9 cellular contexts compared by ENCODE assay signal in genomic region chr19:2719910-2720776, GRCh38. TPM values are rescaled to one million over a fixed set of nuclear protein-coding genes. Genes with fewer than 3 reads are reported as not detected.
DNase-seq lines count a peak whose midpoint lies in the region; ATAC-seq, FAIRE-seq and TF ChIP-seq lines count a peak whose summit lies in the region.
"Had no signal": no experiment of that assay in that cellular context is flagged by ENCODE, and none has a peak within 500 bp of the region (broad histone marks: within the 10 kb centered on the region; RNA-seq: fewer than 3 reads in every experiment).

No MANE protein-coding gene starts in this region.

- no peaks in the 10 kb centered on the region for H3K4me1 ChIP-seq in GM12878 (ENCODE audit: control insufficient read depth, insufficient read depth, low read length)

- WGBS in GM12878 (ENCODE audit: insufficient coverage, insufficient replicate concordance, low lambda C conversion rate, missing lambda C conversion rate) = 11% methylated on average over 35 of the region's 37 CpGs

- H3K4me1 Mint-ChIP-seq in activated CD4-positive, alpha-beta memory T cell treated with anti-CD3 and anti-CD28 coated beads for 36 hours (ENCODE audit: low read depth) = no peaks in the 10 kb centered on the region
- H3K4me1 Mint-ChIP-seq in activated CD4-positive, alpha-beta memory T cell treated with anti-CD3 and anti-CD28 coated beads, Interleukin-2, amount 10 ng/mL, durations not matched to agents 7 days and 5 days = peaks cover 3% of the 10 kb centered on the region

- no peaks in the 10 kb centered on the region for H4K20me1 ChIP-seq in GM12878 (ENCODE audit: control insufficient read depth, insufficient read depth)

- TF ChIP-seq RAD21 in GM12878 (IDR thresholded peaks at IDR 0.05; ENCODE audit: insufficient read depth, low read depth, low read length) = no peak

- H3K9ac ChIP-seq in GM12878 (ENCODE audit: control insufficient read depth, insufficient read depth, low read length) = no peak overlapping the region

- no peak overlapping the region for H3K27ac Mint-ChIP-seq in activated CD4-positive, alpha-beta memory T cell treated with anti-CD3 and anti-CD28 coated beads for 36 hours
- no peak overlapping the region for H3K27ac Mint-ChIP-seq in activated CD4-positive, alpha-beta memory T cell treated with anti-CD3 and anti-CD28 coated beads, Interleukin-2, amount 10 ng/mL, durations not matched to agents 7 days and 5 days

- BruUV-seq in GM12878 (replicated peaks; lab: Mats Ljungman, UMichigan) = no TSS peak

- no peaks in the 10 kb centered on the region for H3K36me3 Mint-ChIP-seq in activated CD4-positive, alpha-beta memory T cell treated with anti-CD3 and anti-CD28 coated beads for 36 hours
- H3K36me3 Mint-ChIP-seq in activated CD4-positive, alpha-beta memory T cell treated with anti-CD3 and anti-CD28 coated beads, Interleukin-2, amount 10 ng/mL, durations not matched to agents 7 days and 5 days (ENCODE audit: low read depth) = peaks cover 3% of the 10 kb centered on the region

- H3K4me3 ChIP-seq in GM12878 = no peak overlapping the region

- no peaks in the 10 kb centered on the region for H3K79me2 ChIP-seq in GM12878 (ENCODE audit: control insufficient read depth, insufficient read depth, low read length)

- H3K4me3 Mint-ChIP-seq in activated CD4-positive, alpha-beta memory T cell treated with anti-CD3 and anti-CD28 coated beads for 36 hours = peak overlapping the region; percentile 39
- no peak overlapping the region for H3K4me3 Mint-ChIP-seq in activated CD4-positive, alpha-beta memory T cell treated with anti-CD3 and anti-CD28 coated beads, Interleukin-2, amount 10 ng/mL, durations not matched to agents 7 days and 5 days

- H3K27me3 ChIP-seq in GM12878 (replicated peaks in 1 of 2; ENCODE audit: control insufficient read depth in 2 of 2, insufficient read depth in 2 of 2, low read length in 1 of 2) = peaks cover 3 to 4% of the 10 kb centered on the region in 2 experiments; a peak in 1 of 4 replicates

- H3K27ac ChIP-seq in GM12878 (ENCODE audit: control insufficient read depth, insufficient read depth) = no peak overlapping the region
- H3K27ac ChIP-seq in temporal lobe (ENCODE audit: low read depth, low read length) = peak overlapping the region; percentile 74

- no peaks in the 10 kb centered on the region for H3K36me3 ChIP-seq in GM12878 (ENCODE audit: control insufficient read depth in 2 of 2, insufficient read depth in 2 of 2, low read length in 1 of 2)

- H3K4me2 ChIP-seq in GM12878 (ENCODE audit: control insufficient read depth, insufficient read depth) = no peak overlapping the region

- DNase-seq in activated CD4-positive, alpha-beta memory T cell treated with anti-CD3 and anti-CD28 coated beads for 36 hours = no peak
- no peak for DNase-seq in activated CD4-positive, alpha-beta memory T cell treated with anti-CD3 and anti-CD28 coated beads, Interleukin-2, amount 10 ng/mL, durations not matched to agents 7 days and 5 days
- DNase-seq in GM12878 (ENCODE audit: low read depth, low spot score) (no peak), inferior parietal cortex (ENCODE audit: extremely low spot score) (peak; percentile 64), urothelium cell line (ENCODE audit: low spot score) (no peak), HT-29 (ENCODE audit: low spot score) (no peak)
- DNase-seq in stimulated activated naive CD4-positive, alpha-beta T cell (lab: John Stamatoyannopoulos, UW) = no peak
- DNase-seq: activated naive CD4-positive, alpha-beta T cell treated with Interleukin-2 at 50 U/mL for 16 hours had no signal

- TF ChIP-seq POLR2A in GM12878 (IDR thresholded peaks at IDR 0.05; ENCODE audit: low read depth, low read length) = no peak

- H3K27me3 Mint-ChIP-seq in activated CD4-positive, alpha-beta memory T cell treated with anti-CD3 and anti-CD28 coated beads for 36 hours = peaks cover 24% of the 10 kb centered on the region
- H3K27me3 Mint-ChIP-seq in activated CD4-positive, alpha-beta memory T cell treated with anti-CD3 and anti-CD28 coated beads, Interleukin-2, amount 10 ng/mL, durations not matched to agents 7 days and 5 days = peaks cover 23% of the 10 kb centered on the region

- RAD21 ChIA-PET in GM12878 (lab: Charles Lee; ENCODE audit: unreplicated experiment) = no interaction called here

- SMC1A ChIA-PET in GM12878 (lab: Charles Lee; ENCODE audit: uncharacterized antibody, unreplicated experiment) = no interaction called here

- H3K9me3 Mint-ChIP-seq in activated CD4-positive, alpha-beta memory T cell treated with anti-CD3 and anti-CD28 coated beads for 36 hours = peaks cover 8% of the 10 kb centered on the region
- H3K9me3 Mint-ChIP-seq in activated CD4-positive, alpha-beta memory T cell treated with anti-CD3 and anti-CD28 coated beads, Interleukin-2, amount 10 ng/mL, durations not matched to agents 7 days and 5 days = peaks cover 8% of the 10 kb centered on the region

- ATAC-seq in GM12878 = no peak; the same call in 2 of the 3 replicates

- TF ChIP-seq EP300 in GM12878 (IDR thresholded peaks at IDR 0.05; ENCODE audit: borderline replicate concordance in 1 of 2, control insufficient read depth in 1 of 2, low read depth in 2 of 2, low read length in 2 of 2) = no peak

- TF ChIP-seq CTCF in GM12878 (IDR thresholded peaks at IDR 0.05 in 2 of 3, conservative IDR thresholded peaks at IDR 0.05 in 1 of 3; ENCODE audit: control insufficient read depth in 2 of 3, extremely low read depth in 1 of 3, insufficient read depth in 1 of 3, low read depth in 3 of 3, low read length in 3 of 3) = 0 out of 6 replicates have a peak, but pooled peaks of 1 of the 3 experiments have one; percentile 19

- POLR2A ChIA-PET in activated CD4-positive, alpha-beta memory T cell treated with anti-CD3 and anti-CD28 coated beads for 36 hours (lab: Charles Lee) = interaction anchor here (0.5 kb wide), 1 partner anchor 29 kb away, joined by 3 read pairs; no protein-coding TSS in a partner anchor
- POLR2A ChIA-PET in activated CD4-positive, alpha-beta memory T cell treated with anti-CD3 and anti-CD28 coated beads, Interleukin-2, amount 10 ng/mL, durations not matched to agents 7 days and 5 days (lab: Charles Lee) = interaction anchor here (0.6 kb wide), 1 partner anchor 261 kb away, joined by 3 read pairs; no protein-coding TSS in a partner anchor
- POLR2A ChIA-PET in GM12878 (lab: Charles Lee) = no interaction called here

- intact Hi-C loops in activated CD4-positive, alpha-beta memory T cell treated with anti-CD3 and anti-CD28 coated beads for 36 hours (cut with micrococcal nuclease) = no loop called here
- intact Hi-C loops in GM12878 (cut with micrococcal nuclease; ENCODE audit: unreplicated experiment) = no loop called here

- no peak overlapping the region for H2AFZ ChIP-seq in GM12878 (ENCODE audit: control insufficient read depth, low read depth, low read length)

- FAIRE-seq in GM12878 (lab: Jason Lieb, UNC) (no peak), urothelium cell line (lab: Jason Lieb, UNC) (no peak)

- in situ Hi-C loops in GM12878 (cut with MboI) = no loop called here

- H3K9me3 ChIP-seq in GM12878 (replicated peaks; ENCODE audit: control insufficient read depth, insufficient read depth, low read length) = peaks cover 7% of the 10 kb centered on the region; the same call in 1 of the 3 replicates

- CTCF ChIA-PET in activated CD4-positive, alpha-beta memory T cell treated with anti-CD3 and anti-CD28 coated beads for 36 hours (lab: Charles Lee) = no interaction called here
- CTCF ChIA-PET in activated CD4-positive, alpha-beta memory T cell treated with anti-CD3 and anti-CD28 coated beads, Interleukin-2, amount 10 ng/mL, durations not matched to agents 7 days and 5 days (lab: Charles Lee) = no interaction called here
- CTCF ChIA-PET in GM12878 (lab: Yijun Ruan, JAX) = no interaction called here

RNA-seq across cellular contexts. Expression of gene DIRAS1, which starts 1.0 kb away (rescaled TPM):
- under 1 TPM in 1 of 2 experiments, not detected in 1; 0.31 TPM for total RNA-seq in activated CD4-positive, alpha-beta memory T cell treated with anti-CD3 and anti-CD28 coated beads for 36 hours
- not detected for total RNA-seq in activated CD4-positive, alpha-beta memory T cell treated with anti-CD3 and anti-CD28 coated beads, Interleukin-2, amount 10 ng/mL, durations not matched to agents 7 days and 5 days
- total RNA-seq in GM12878 (2013; cell fraction: nucleolus; rRNA removed) = 0.39 and 1.0 TPM in 2 replicates
- total RNA-seq in GM12878 (2014; rRNA removed) = not detected in 2 replicates
- 0.09 TPM in 1 of 2 replicates, not detected in the other for total RNA-seq in GM12878 (2014; rRNA removed; fragmentation: Illumina TruSeq; extraction: Trizol)
- total RNA-seq in GM12878 (2021) = 0.18 and 0.48 TPM in 2 replicates
- 0.38 TPM for polyA plus RNA-seq in GM12878 (2011; ENCODE audit: low read depth)
- 0.03 and 0.05 TPM in 2 replicates for polyA plus RNA-seq in GM12878 (2011; rRNA removed)
- not detected in 2 replicates for polyA plus RNA-seq in GM12878 (2011; cell fraction: cytosol; rRNA removed)
- 0.10 TPM in 1 of 2 replicates, not detected in the other for polyA plus RNA-seq in GM12878 (2011; cell fraction: nucleus; rRNA removed)
- 0.34 and 0.57 TPM in 2 replicates for polyA plus RNA-seq in GM12878 (2012)
- 0.07 TPM in 1 of 2 replicates, not detected in the other for polyA plus RNA-seq in GM12878 (2014; fragmentation: Illumina TruSeq; extraction: Trizol)
- polyA plus RNA-seq in GM12878 (2014; fragmentation: Nextera tagmentation; extraction: Ambion mirVana) = not detected
- polyA plus RNA-seq in GM12878 (2014; rRNA removed) = 0.08 TPM in 1 of 2 replicates, not detected in the other
- under 1 TPM; 0.04 to 0.13 TPM for polyA plus RNA-seq in GM12878 (2016; fragmentation: Nextera tagmentation; extraction: Ambion mirVana)
- 0.15 TPM in 1 of 2 replicates, not detected in the other for polyA minus RNA-seq in GM12878 (2011; rRNA and poly(A)+ RNA removed)
- not detected in 2 replicates for polyA minus RNA-seq in GM12878 (2011; cell fraction: cytosol; rRNA and poly(A)+ RNA removed)
- not detected in 2 replicates for polyA minus RNA-seq in GM12878 (2011; cell fraction: nucleus; rRNA and poly(A)+ RNA removed)
- 21.4 TPM for total RNA-seq in temporal lobe
- total RNA-seq in HT-29 (2014; rRNA removed; shearing (Covaris generic)) = not detected in 2 replicates

RNA-seq across cellular contexts. Expression of gene GNG7, which starts 17.6 kb away (rescaled TPM):
- under 1 TPM; 0.53 to 0.88 TPM for total RNA-seq in activated CD4-positive, alpha-beta memory T cell treated with anti-CD3 and anti-CD28 coated beads for 36 hours
- total RNA-seq in activated CD4-positive, alpha-beta memory T cell treated with anti-CD3 and anti-CD28 coated beads, Interleukin-2, amount 10 ng/mL, durations not matched to agents 7 days and 5 days = under 1 TPM; 0.25 to 0.40 TPM
- 10.3 TPM in 2 replicates for total RNA-seq in GM12878 (2013; cell fraction: nucleolus; rRNA removed)
- total RNA-seq in GM12878 (2014; rRNA removed) = 2.7 and 3.8 TPM in 2 replicates
- 5.3 and 5.4 TPM in 2 replicates for total RNA-seq in GM12878 (2014; rRNA removed; fragmentation: Illumina TruSeq; extraction: Trizol)
- 13.6 and 14.0 TPM in 2 replicates for total RNA-seq in GM12878 (2021)
- polyA plus RNA-seq in GM12878 (2011; ENCODE audit: low read depth) = 12.7 TPM
- 1.8 and 1.9 TPM in 2 replicates for polyA plus RNA-seq in GM12878 (2011; rRNA removed)
- polyA plus RNA-seq in GM12878 (2011; cell fraction: cytosol; rRNA removed) = 2.0 and 2.1 TPM in 2 replicates
- 2.8 and 3.7 TPM in 2 replicates for polyA plus RNA-seq in GM12878 (2011; cell fraction: nucleus; rRNA removed)
- 24.5 and 28.2 TPM in 2 replicates for polyA plus RNA-seq in GM12878 (2012)
- 6.9 and 7.8 TPM in 2 replicates for polyA plus RNA-seq in GM12878 (2014; fragmentation: Illumina TruSeq; extraction: Trizol)
- polyA plus RNA-seq in GM12878 (2014; fragmentation: Nextera tagmentation; extraction: Ambion mirVana) = 1 to 10 TPM; 3.7 to 5.1 TPM
- polyA plus RNA-seq in GM12878 (2014; rRNA removed) = 11.7 and 13.4 TPM in 2 replicates
- 10 to 100 TPM in 1 of 2 experiments, 1 to 10 TPM in 1; 9.8 to 10.6 TPM for polyA plus RNA-seq in GM12878 (2016; fragmentation: Nextera tagmentation; extraction: Ambion mirVana)
- polyA minus RNA-seq in GM12878 (2011; rRNA and poly(A)+ RNA removed) = 0.29 and 0.57 TPM in 2 replicates
- 0.31 and 0.40 TPM in 2 replicates for polyA minus RNA-seq in GM12878 (2011; cell fraction: cytosol; rRNA and poly(A)+ RNA removed)
- polyA minus RNA-seq in GM12878 (2011; cell fraction: nucleus; rRNA and poly(A)+ RNA removed) = 0.29 and 0.60 TPM in 2 replicates
- 7.4 TPM for total RNA-seq in temporal lobe
- 0.03 and 0.23 TPM in 2 replicates for total RNA-seq in HT-29 (2014; rRNA removed; shearing (Covaris generic))

RNA-seq across cellular contexts. Expression of gene SLC39A3, which starts 19.7 kb away (rescaled TPM):
- total RNA-seq in activated CD4-positive, alpha-beta memory T cell treated with anti-CD3 and anti-CD28 coated beads for 36 hours = 10 to 100 TPM; 21.0 to 24.0 TPM
- total RNA-seq in activated CD4-positive, alpha-beta memory T cell treated with anti-CD3 and anti-CD28 coated beads, Interleukin-2, amount 10 ng/mL, durations not matched to agents 7 days and 5 days = 10 to 100 TPM; 25.4 to 27.4 TPM
- total RNA-seq in GM12878 (2013; cell fraction: nucleolus; rRNA removed) = 26.3 and 30.0 TPM in 2 replicates
- total RNA-seq in GM12878 (2014; rRNA removed) (46.0 and 50.2 TPM in 2 replicates), GM12878 (2014; rRNA removed; fragmentation: Illumina TruSeq; extraction: Trizol) (31.2 and 33.7 TPM in 2 replicates), GM12878 (2021) (48.4 and 52.1 TPM in 2 replicates), temporal lobe (15.0 TPM)
- polyA plus RNA-seq in GM12878 (2011; ENCODE audit: low read depth) = 9.9 TPM
- polyA plus RNA-seq in GM12878 (2011; rRNA removed) (18.7 and 29.6 TPM in 2 replicates), GM12878 (2014; fragmentation: Illumina TruSeq; extraction: Trizol) (20.9 and 59.4 TPM in 2 replicates), GM12878 (2014; fragmentation: Nextera tagmentation; extraction: Ambion mirVana) (1 to 10 TPM in 1 of 2 experiments, under 1 TPM in 1; 0.63 to 1.1 TPM), GM12878 (2014; rRNA removed) (54.5 and 54.9 TPM in 2 replicates), GM12878 (2016; fragmentation: Nextera tagmentation; extraction: Ambion mirVana) (10 to 100 TPM; 58.7 to 67.1 TPM)
- polyA plus RNA-seq in GM12878 (2011; cell fraction: cytosol; rRNA removed) = 51.6 and 59.3 TPM in 2 replicates
- 38.3 and 42.8 TPM in 2 replicates for polyA plus RNA-seq in GM12878 (2011; cell fraction: nucleus; rRNA removed)
- polyA plus RNA-seq in GM12878 (2012) = 24.3 and 28.7 TPM in 2 replicates
- polyA minus RNA-seq in GM12878 (2011; rRNA and poly(A)+ RNA removed) = 19.9 and 31.8 TPM in 2 replicates
- 15.3 and 17.2 TPM in 2 replicates for polyA minus RNA-seq in GM12878 (2011; cell fraction: cytosol; rRNA and poly(A)+ RNA removed)
- polyA minus RNA-seq in GM12878 (2011; cell fraction: nucleus; rRNA and poly(A)+ RNA removed) = 7.5 and 14.9 TPM in 2 replicates
- 43.0 and 45.5 TPM in 2 replicates for total RNA-seq in HT-29 (2014; rRNA removed; shearing (Covaris generic))

Comparison
In these comparisons a context has a peak if more than half of its experiments do, and no peak if none do; other contexts are left out.
1. RNA of gene DIRAS1, which starts 1.0 kb away (total RNA-seq): 21.4 TPM in temporal lobe (single experiment); 0.31 TPM in activated CD4-positive, alpha-beta memory T cell treated with anti-CD3 and anti-CD28 coated beads for 36 hours, not detected in activated CD4-positive, alpha-beta memory T cell treated with anti-CD3 and anti-CD28 coated beads, Interleukin-2, amount 10 ng/mL, durations not matched to agents 7 days and 5 days, 0.09 to 1.0 TPM in GM12878 and not detected in HT-29; every median in the first group is over 10 times any median in the second.